ENCODE assay signal across 8 cellular contexts in the genomic region with DNA sequence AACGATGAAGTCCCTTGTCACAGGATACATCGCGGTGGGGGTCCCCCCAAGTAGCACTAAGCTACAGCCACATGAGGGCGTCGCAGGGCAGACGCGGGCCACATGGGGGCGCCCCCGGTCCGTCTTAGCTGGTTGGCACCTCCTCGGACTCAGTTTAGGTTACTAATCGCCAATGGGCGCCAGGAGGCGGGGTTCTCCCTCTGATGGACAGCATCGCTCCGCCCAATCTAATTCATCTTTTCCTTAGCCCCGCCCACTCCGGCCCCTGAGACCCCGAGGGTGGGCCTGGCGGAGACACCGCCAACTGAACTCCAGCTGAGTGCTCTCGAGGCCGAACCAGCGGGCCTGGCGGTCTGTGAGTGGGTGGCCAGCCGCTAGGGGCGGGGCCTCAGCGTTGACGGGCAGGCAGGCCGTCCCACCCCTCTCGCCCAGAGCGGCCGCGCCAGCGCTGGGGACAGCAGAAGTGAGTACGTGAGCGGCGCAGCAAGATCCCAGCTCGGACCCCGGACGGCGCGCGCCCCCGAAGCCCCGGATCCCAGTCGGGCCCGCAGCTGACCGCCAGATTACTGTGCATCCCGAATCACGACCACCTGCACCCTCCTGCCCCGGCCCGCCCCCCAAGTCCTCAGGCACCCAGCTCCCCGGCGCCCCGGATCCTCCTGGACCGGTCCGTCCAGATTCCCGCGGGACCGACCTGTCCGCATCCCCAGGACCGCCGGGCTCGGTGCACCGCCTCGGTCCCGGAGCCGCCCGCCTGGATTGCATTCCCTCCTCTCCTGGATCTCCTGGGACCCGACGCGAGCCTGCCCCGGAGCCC. TPM values are rescaled to one million over a fixed set of nuclear protein-coding genes. Genes with fewer than 3 reads are reported as not detected.
A peak's percentile ranks its signal among the peaks of the same experiment; 100 is the strongest.
DNase-seq lines count a peak whose midpoint lies in the region; ATAC-seq and TF ChIP-seq lines count a peak whose summit lies in the region.

TSS of gene EPHB3 (plus strand) at position 457 of the 817 bp plus-strand sequence. CDS start 451 bp downstream, outside the sequence.

- TF ChIP-seq POLR2A in suprapubic skin (IDR thresholded peaks at IDR 0.05), result peak in 1 of 2 donors; percentile 81

- peaks cover 64% of the 10 kb centered on the region for H3K27me3 Mint-ChIP-seq in activated naive CD8-positive, alpha-beta T cell treated with anti-CD3 and anti-CD28 coated beads for 36 hours

- H3K4me3 ChIP-seq in GM12864 (ENCODE audit: low read depth, low read length), result no peak within 1 kb of the TSS; the same call in 1 of the 2 replicates
- peak within 1 kb of the TSS; percentile 78 for H3K4me3 ChIP-seq in suprapubic skin

- H3K4me1 ChIP-seq in suprapubic skin, result peaks cover 48% of the 10 kb centered on the region

- no peaks in the 10 kb centered on the region for H3K36me3 Mint-ChIP-seq in activated naive CD8-positive, alpha-beta T cell treated with anti-CD3 and anti-CD28 coated beads for 36 hours

- H3K27ac Mint-ChIP-seq in activated naive CD8-positive, alpha-beta T cell treated with anti-CD3 and anti-CD28 coated beads for 36 hours, result no peak within 1 kb of the TSS

- H3K9me3 Mint-ChIP-seq in activated naive CD8-positive, alpha-beta T cell treated with anti-CD3 and anti-CD28 coated beads for 36 hours, result no peaks in the 10 kb centered on the region

- no peak for TF ChIP-seq EP300 in suprapubic skin (IDR thresholded peaks at IDR 0.05)

- ATAC-seq in HG02759 (IDR thresholded peaks at IDR 0.05; ENCODE audit: unreplicated experiment), result peak; percentile 86

- H3K27ac ChIP-seq in suprapubic skin, result peak within 1 kb of the TSS; percentile 93

- TF ChIP-seq CTCF in GM12864 (IDR thresholded peaks at IDR 0.05; ENCODE audit: low read depth, low read length, missing control alignments) (peak; percentile 88), suprapubic skin (IDR thresholded peaks at IDR 0.05) (peak; percentile 98 to 99)

- H3K4me1 Mint-ChIP-seq in activated naive CD8-positive, alpha-beta T cell treated with anti-CD3 and anti-CD28 coated beads for 36 hours, result peaks cover 18% of the 10 kb centered on the region

- H3K4me3 Mint-ChIP-seq in activated naive CD8-positive, alpha-beta T cell treated with anti-CD3 and anti-CD28 coated beads for 36 hours, result peak within 1 kb of the TSS; percentile 72

- no peaks in the 10 kb centered on the region for H3K36me3 ChIP-seq in suprapubic skin

- WGBS in suprapubic skin, result 2% methylated on average over 31 of the region's 74 CpGs

- DNase-seq in GM12864 (ENCODE audit: low read depth), result peak; percentile 60
- DNase-seq in NCI-H1105 treated with DMSO at 0.1 percent for 48 hours (lab: John Stamatoyannopoulos, UW), result peak; percentile 100
- DNase-seq in SKM-1 treated with dmso at 0.1 percent for 144 hours (lab: John Stamatoyannopoulos, UW; ENCODE audit: unreplicated experiment), result peak; percentile 92
- peak; percentile 93 for DNase-seq in activated naive CD8-positive, alpha-beta T cell treated with anti-CD3 and anti-CD28 coated beads for 36 hours
- peak; percentile 86 for DNase-seq in glomerular visceral epithelial cell (ENCODE audit: extremely low spot score)
- DNase-seq in occipital lobe (lab: John Stamatoyannopoulos, UW), result peak; percentile 98
- peak; percentile 100 for DNase-seq in suprapubic skin (ENCODE audit: low spot score in 2 of 2)

- H3K27me3 ChIP-seq in suprapubic skin, result no peaks in the 10 kb centered on the region

- no peaks in the 10 kb centered on the region for H3K9me3 ChIP-seq in suprapubic skin

RNA-seq across cellular contexts. Expression of gene EPHB3, which starts in this region (rescaled TPM):
- under 1 TPM; 0.04 to 0.16 TPM for total RNA-seq in activated naive CD8-positive, alpha-beta T cell treated with anti-CD3 and anti-CD28 coated beads for 36 hours
- total RNA-seq in occipital lobe (3.9 TPM), suprapubic skin (100 to 1,000 TPM in 2 of 4 donors, 10 to 100 TPM in 2; 84.5 to 152 (median 108) TPM)

Comparison
In these comparisons a context has a peak if more than half of its experiments do, and no peak if none do; other contexts are left out.
1. RNA of gene EPHB3 (total RNA-seq): 84.5 to 152 TPM in suprapubic skin; 3.9 TPM in occipital lobe (single experiment) and 0.04 to 0.16 TPM in activated naive CD8-positive, alpha-beta T cell treated with anti-CD3 and anti-CD28 coated beads for 36 hours; every median in the first group is over 10 times any median in the second.
2. Peak in DNase-seq in activated naive CD8-positive, alpha-beta T cell treated with anti-CD3 and anti-CD28 coated beads for 36 hours; RNA of the gene not detected or under 1 TPM.
3. Peak in every context shown above with its lines, with median percentiles within 50 percentile points of each other: DNase-seq.